18 cellular contexts compared by ENCODE assay signal in genomic region chr17:44978807-44979206, GRCh38. TPM values are rescaled to one million over a fixed set of nuclear protein-coding genes. Genes with fewer than 3 reads are reported as not detected.
A peak's percentile ranks its signal among the peaks of the same experiment; 100 is the strongest.
DNase-seq lines count a peak whose midpoint lies in the region; ATAC-seq, FAIRE-seq and TF ChIP-seq lines count a peak whose summit lies in the region.
"Had no signal": no experiment of that assay in that cellular context is flagged by ENCODE, and none has a peak within 500 bp of the region (broad histone marks: within the 10 kb centered on the region; RNA-seq: fewer than 3 reads in every experiment).

No MANE protein-coding gene starts in this region.

- peaks cover 6% of the 10 kb centered on the region for H3K9me3 Mint-ChIP-seq in glutamatergic neuron (ENCODE audit: unreplicated experiment)

- no peak overlapping the region for H2AFZ ChIP-seq in K562 (ENCODE audit: low read depth, low read length)

- 8% methylated on average over 5 of the region's 5 CpGs for WGBS in K562 (ENCODE audit: insufficient coverage, low coverage, missing lambda C conversion rate)

- ATAC-seq in Right ventricle myocardium inferior (no peak), K562 (no peak), GM18520 (IDR thresholded peaks at IDR 0.05; ENCODE audit: unreplicated experiment) (no peak), GM18519 (IDR thresholded peaks at IDR 0.05; ENCODE audit: low FRiP score, unreplicated experiment) (no peak)
- ATAC-seq: Panc1 had no signal

- peaks cover 8% of the 10 kb centered on the region for H4K20me1 ChIP-seq in K562 (replicated peaks; ENCODE audit: control insufficient read depth, insufficient read depth, low read length)

- H3K27me3 ChIP-seq in cardiac muscle cell (no peaks in the 10 kb centered on the region), K562 (ENCODE audit: control insufficient read depth in 2 of 2, insufficient read depth in 2 of 2, low read length in 2 of 2) (peaks cover 27 to 62% of the 10 kb centered on the region in 2 experiments), rectal smooth muscle tissue (ENCODE audit: control insufficient read depth, insufficient read depth, low read length) (peaks cover 3% of the 10 kb centered on the region)

- H3K36me3 ChIP-seq in cardiac muscle cell (no peaks in the 10 kb centered on the region), K562 (ENCODE audit: control insufficient read depth, insufficient read depth, low read length) (no peaks in the 10 kb centered on the region), rectal smooth muscle tissue (ENCODE audit: control insufficient read depth, insufficient read depth, low read length) (no peaks in the 10 kb centered on the region), kidney (ENCODE audit: control insufficient read depth in 1 of 2, insufficient read depth in 2 of 2, low read length in 2 of 2) (no peaks in the 10 kb centered on the region)

- no peak for TF ChIP-seq RAD21 in K562 (CRISPR knock-in tag; conservative IDR thresholded peaks at IDR 0.05 in 1 of 2, IDR thresholded peaks at IDR 0.05 in 1 of 2)

- peaks cover 63% of the 10 kb centered on the region for H3K4me1 ChIP-seq in cardiac muscle cell (ENCODE audit: low read depth)
- peaks cover 3 to 12% of the 10 kb centered on the region in 2 experiments; a peak in 4 of 5 replicates for H3K4me1 ChIP-seq in K562 (replicated peaks in 1 of 2; ENCODE audit: control insufficient read depth in 2 of 2, insufficient read depth in 2 of 2, low read length in 2 of 2)
- H3K4me1 ChIP-seq in rectal smooth muscle tissue (ENCODE audit: control insufficient read depth, insufficient read depth, low read length) = peaks cover 45% of the 10 kb centered on the region
- no peaks in the 10 kb centered on the region for H3K4me1 ChIP-seq in kidney (ENCODE audit: control insufficient read depth in 1 of 2, insufficient read depth in 1 of 2, low read depth in 1 of 2, low read length in 2 of 2)

- H3K4me3 ChIP-seq in cardiac muscle cell = no peak overlapping the region
- no peak overlapping the region for H3K4me3 ChIP-seq in K562
- H3K4me3 ChIP-seq in rectal smooth muscle tissue (ENCODE audit: low read length) = no peak overlapping the region
- H3K4me3 ChIP-seq in kidney (ENCODE audit: low read length in 2 of 2) = no peak overlapping the region

- POLR2A ChIA-PET in K562 (lab: Yijun Ruan, JAX) = interaction anchor here (0.6 to 1.3 kb wide), 4 partner anchors 9 to 25 kb away, joined by 3 read pairs; no protein-coding TSS in a partner anchor

- in situ Hi-C loops in K562 (cut with MboI) = no loop called here

- H3K79me2 ChIP-seq in K562 (ENCODE audit: control insufficient read depth, insufficient read depth, low read length) = no peaks in the 10 kb centered on the region

- intact Hi-C loops in Right ventricle myocardium inferior (cut with DNase I) = no loop called here
- intact Hi-C loops in K562 (cut with micrococcal nuclease) = no loop called here
- intact Hi-C loops in kidney (cut with DNase I) = no loop called here

- CTCF ChIA-PET in K562 (lab: Yijun Ruan, JAX; ENCODE audit: low intra/inter-chr PET ratio) = no interaction called here

- peak overlapping the region; percentile 27 for H3K4me3 Mint-ChIP-seq in glutamatergic neuron (ENCODE audit: unreplicated experiment)

- no peak overlapping the region for H3K4me2 ChIP-seq in K562 (ENCODE audit: insufficient read depth, low read length)

- H3K27ac ChIP-seq in cardiac muscle cell (peak overlapping the region; percentile 93), K562 (ENCODE audit: extremely low read depth, low read depth, low read length) (no peak overlapping the region), rectal smooth muscle tissue (ENCODE audit: low read depth, low read length) (peak overlapping the region; percentile 77), kidney (ENCODE audit: low read depth in 2 of 2, low read length in 2 of 2) (no peak overlapping the region)
- H3K27ac ChIP-seq: 22Rv1 had no signal

- peaks cover 34% of the 10 kb centered on the region for H3K4me1 Mint-ChIP-seq in glutamatergic neuron (ENCODE audit: low read depth, unreplicated experiment)
- H3K4me1 Mint-ChIP-seq: CD14-positive monocyte had no signal

- H3K9ac ChIP-seq in K562 (ENCODE audit: insufficient read depth in 1 of 2, low read depth in 2 of 2, low read length in 2 of 2) = no peak overlapping the region
- no peak overlapping the region for H3K9ac ChIP-seq in rectal smooth muscle tissue (ENCODE audit: low read length)
- H3K9ac ChIP-seq in kidney (ENCODE audit: low read length in 2 of 2) = no peak overlapping the region

- TF ChIP-seq CTCF in cardiac muscle cell (IDR thresholded peaks at IDR 0.05; ENCODE audit: low read depth, low read length) (no peak), K562 (IDR thresholded peaks at IDR 0.05 in 2 of 3, conservative IDR thresholded peaks at IDR 0.05 in 1 of 3; ENCODE audit: insufficient read depth in 2 of 3, low read depth in 1 of 3, low read length in 3 of 3) (no peak), glutamatergic neuron (IDR thresholded peaks at IDR 0.05; ENCODE audit: partially characterized antibody, unreplicated experiment) (no peak), kidney (IDR thresholded peaks at IDR 0.05; ENCODE audit: borderline replicate concordance, extremely low read depth, insufficient read depth) (no peak)

- TF ChIP-seq POLR2A in K562 (conservative IDR thresholded peaks at IDR 0.05) = no peak

- H3K9me3 ChIP-seq in cardiac muscle cell (ENCODE audit: low read depth) (no peaks in the 10 kb centered on the region), K562 (replicated peaks; ENCODE audit: control insufficient read depth, insufficient read depth, low read depth, low read length) (no peaks in the 10 kb centered on the region), kidney (ENCODE audit: control insufficient read depth in 1 of 2, low read length in 2 of 2) (no peaks in the 10 kb centered on the region)

- no peaks in the 10 kb centered on the region for H3K36me3 Mint-ChIP-seq in glutamatergic neuron (ENCODE audit: unreplicated experiment)
- H3K36me3 Mint-ChIP-seq: CD14-positive monocyte had no signal

- BruUV-seq in K562 (replicated peaks; lab: Mats Ljungman, UMichigan) = no TSS peak

- no peak for DNase-seq in cardiac muscle cell (ENCODE audit: low read depth in 1 of 2, low spot score in 1 of 2)
- no peak for DNase-seq in Right ventricle myocardium inferior (ENCODE audit: missing footprints)
- DNase-seq in K562 (ENCODE audit: extremely low read depth in 1 of 4, low spot score in 3 of 4) = no peak
- DNase-seq in glutamatergic neuron = no peak
- no peak for DNase-seq in kidney
- DNase-seq: DMS79, Karpas-422, NCI-H1092, NCI-H2029 treated with DMSO at 0.1 percent for 48 hours, NCI-H446 treated with DMSO at 0.1 percent for 48 hours had no signal

- H3K9me1 ChIP-seq in K562 (ENCODE audit: control insufficient read depth, insufficient read depth, low read length) = no peaks in the 10 kb centered on the region

- no peak for TF ChIP-seq EP300 in K562 (IDR thresholded peaks at IDR 0.05; ENCODE audit: low read length)

- H3K27me3 Mint-ChIP-seq in glutamatergic neuron (ENCODE audit: unreplicated experiment) = peaks cover 12% of the 10 kb centered on the region

- H3K27ac Mint-ChIP-seq in glutamatergic neuron (ENCODE audit: unreplicated experiment) = peak overlapping the region; percentile 49
- H3K27ac Mint-ChIP-seq: CD14-positive monocyte had no signal

- FAIRE-seq in K562 (lab: Jason Lieb, UNC) = no peak
- FAIRE-seq in kidney (lab: Jason Lieb, UNC) = no peak
- FAIRE-seq: GM12892, GM18507 had no signal

RNA-seq across cellular contexts. Expression of gene C1QL1, which starts 10.7 kb away (rescaled TPM):
- total RNA-seq in cardiac muscle cell (24.6 and 25.2 TPM in 2 replicates), Right ventricle myocardium inferior (11.3 TPM), K562 (2014; rRNA removed) (0.09 TPM in 1 of 2 replicates, not detected in the other), K562 (2014; rRNA removed; fragmentation: Illumina TruSeq; extraction: Trizol) (not detected in 2 replicates), K562 (2015; rRNA removed; fragmentation: Illumina TruSeq; extraction: Trizol) (not detected in 2 replicates), K562 (2021) (not detected in 2 replicates), glutamatergic neuron (ENCODE audit: unreplicated experiment) (14.6 TPM), kidney (0.76 TPM)
- polyA plus RNA-seq in cardiac muscle cell (38.6 and 44.0 TPM in 2 replicates), K562 (2011; rRNA removed) (0.05 and 0.07 TPM in 2 replicates), K562 (2014; fragmentation: Illumina TruSeq; extraction: Trizol) (not detected in 2 replicates), K562 (2014; fragmentation: Nextera tagmentation; extraction: Ambion mirVana) (not detected), K562 (2014; rRNA removed) (0.12 and 0.27 TPM in 2 replicates), kidney (ENCODE audit: insufficient read depth, low read depth, low replicate concordance) (25.4 TPM)
- not detected in 2 replicates for total RNA-seq in K562 (2011; cell fraction: chromatin; rRNA removed; ENCODE audit: low replicate concordance)
- 0.26 and 0.33 TPM in 2 replicates for total RNA-seq in K562 (2011; cell fraction: nucleolus; rRNA removed)
- not detected in 2 replicates for total RNA-seq in K562 (2011; cell fraction: nucleoplasm; rRNA removed)
- 0.04 and 0.39 TPM in 2 replicates for polyA plus RNA-seq in K562 (2011; cell fraction: cytosol; rRNA removed)
- polyA plus RNA-seq in K562 (2011; cell fraction: nucleus; rRNA removed) = not detected in 2 replicates
- 0.13 and 0.29 TPM in 2 replicates for polyA plus RNA-seq in K562 (2012)
- not detected in 2 replicates for polyA minus RNA-seq in K562 (2011; rRNA and poly(A)+ RNA removed)
- polyA minus RNA-seq in K562 (2011; cell fraction: cytosol; rRNA and poly(A)+ RNA removed) = not detected in 2 replicates
- polyA minus RNA-seq in K562 (2011; cell fraction: nucleus; rRNA and poly(A)+ RNA removed) = not detected in 2 replicates
- polyA plus RNA-seq: CD14-positive monocyte had no signal

RNA-seq across cellular contexts. Expression of gene KIF18B, which starts 31.2 kb away (rescaled TPM):
- total RNA-seq in cardiac muscle cell = 4.2 and 21.1 TPM in 2 replicates
- polyA plus RNA-seq in cardiac muscle cell = 4.1 and 22.2 TPM in 2 replicates
- 2.5 TPM for total RNA-seq in Right ventricle myocardium inferior
- total RNA-seq in K562 (2011; cell fraction: chromatin; rRNA removed; ENCODE audit: low replicate concordance) = 142 and 262 TPM in 2 replicates
- 144 and 163 TPM in 2 replicates for total RNA-seq in K562 (2011; cell fraction: nucleolus; rRNA removed)
- total RNA-seq in K562 (2011; cell fraction: nucleoplasm; rRNA removed) = 146 and 190 TPM in 2 replicates
- total RNA-seq in K562 (2014; rRNA removed) = 12.2 and 13.5 TPM in 2 replicates
- total RNA-seq in K562 (2014; rRNA removed; fragmentation: Illumina TruSeq; extraction: Trizol) = 5.6 and 8.4 TPM in 2 replicates
- total RNA-seq in K562 (2015; rRNA removed; fragmentation: Illumina TruSeq; extraction: Trizol) = 13.2 and 13.7 TPM in 2 replicates
- total RNA-seq in K562 (2021) = 39.5 and 42.8 TPM in 2 replicates
- polyA plus RNA-seq in K562 (2011; rRNA removed) = 19.6 and 45.5 TPM in 2 replicates
- polyA plus RNA-seq in K562 (2011; cell fraction: cytosol; rRNA removed) = 23.9 TPM in 2 replicates
- polyA plus RNA-seq in K562 (2011; cell fraction: nucleus; rRNA removed) = 91.3 and 126 TPM in 2 replicates
- 15.1 and 19.2 TPM in 2 replicates for polyA plus RNA-seq in K562 (2012)
- polyA plus RNA-seq in K562 (2014; fragmentation: Illumina TruSeq; extraction: Trizol) = 23.2 and 28.8 TPM in 2 replicates
- 1 to 10 TPM; 2.0 to 3.0 TPM for polyA plus RNA-seq in K562 (2014; fragmentation: Nextera tagmentation; extraction: Ambion mirVana)
- 32.2 and 42.7 TPM in 2 replicates for polyA plus RNA-seq in K562 (2014; rRNA removed)
- polyA minus RNA-seq in K562 (2011; rRNA and poly(A)+ RNA removed) = 16.5 and 16.9 TPM in 2 replicates
- polyA minus RNA-seq in K562 (2011; cell fraction: cytosol; rRNA and poly(A)+ RNA removed) = 15.9 and 24.5 TPM in 2 replicates
- 31.2 and 36.0 TPM in 2 replicates for polyA minus RNA-seq in K562 (2011; cell fraction: nucleus; rRNA and poly(A)+ RNA removed)
- total RNA-seq in glutamatergic neuron (ENCODE audit: unreplicated experiment) = 7.4 TPM
- total RNA-seq in kidney = 0.44 TPM
- not detected for polyA plus RNA-seq in kidney (ENCODE audit: insufficient read depth, low read depth, low replicate concordance)
- polyA plus RNA-seq: CD14-positive monocyte had no signal

Comparison
In these comparisons a context has a peak if more than half of its experiments do, and no peak if none do; other contexts are left out.
1. H3K27ac ChIP-seq: peak in cardiac muscle cell (single experiment) and rectal smooth muscle tissue (single experiment); none in K562 (single experiment) and kidney (0 of 2).